ENCODE assay signal across 8 cellular contexts in the genomic region with DNA sequence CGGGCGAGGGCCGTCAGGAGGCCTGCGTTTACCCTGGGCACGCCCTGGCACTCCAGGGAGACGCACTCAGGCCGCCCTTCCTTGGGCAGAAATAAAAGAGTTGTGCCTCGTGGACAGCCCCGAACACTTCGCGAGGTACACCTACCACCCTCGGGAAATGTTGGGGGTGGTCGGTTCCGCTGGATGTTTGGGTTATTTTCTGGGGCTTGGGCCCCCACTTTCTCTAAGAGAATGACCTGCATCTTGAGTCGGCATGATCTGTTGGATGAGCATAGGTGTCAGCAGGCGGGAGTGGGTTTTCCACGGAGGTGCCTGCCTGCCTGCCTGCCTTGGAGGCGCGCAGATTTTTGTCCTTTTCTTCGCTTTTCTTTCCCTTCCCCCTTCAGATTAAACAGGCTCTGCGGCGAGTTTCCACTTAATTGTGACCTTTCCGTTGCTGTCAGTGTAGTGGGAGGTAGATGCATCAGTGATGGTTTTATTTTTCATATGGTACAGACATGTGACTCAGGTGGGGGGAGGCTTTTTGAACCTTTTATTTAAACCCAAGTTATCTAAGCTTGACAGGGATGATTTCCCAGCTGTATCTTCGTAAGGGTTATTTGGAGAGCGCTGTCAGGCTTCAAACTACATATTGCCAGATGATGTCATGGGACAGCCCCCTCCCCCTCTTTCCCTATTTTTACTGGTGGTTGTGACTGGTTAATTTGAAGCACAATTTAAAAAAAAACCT. TPM values are rescaled to one million over a fixed set of nuclear protein-coding genes. Genes with fewer than 3 reads are reported as not detected.
DNase-seq lines count a peak whose midpoint lies in the region; ATAC-seq lines count a peak whose summit lies in the region.

No MANE protein-coding gene starts in this region.

- H3K27ac ChIP-seq in adipose tissue (ENCODE audit: low read depth, low read length), result peak overlapping the region; percentile 73

- DNase-seq in NCI-H510A treated with DMSO at 0.1 percent for 48 hours (lab: John Stamatoyannopoulos, UW) (peak; percentile 17), NCI-H510A (lab: John Stamatoyannopoulos, UW) (no peak), NCI-H526 treated with DMSO at 0.1 percent for 48 hours (lab: John Stamatoyannopoulos, UW) (peak; percentile 12), skeletal muscle cell (ENCODE audit: low read depth) (no peak)

- no peak for ATAC-seq in GM18907 (IDR thresholded peaks at IDR 0.05; ENCODE audit: unreplicated experiment)
- no peak for ATAC-seq in HG03442 (IDR thresholded peaks at IDR 0.05; ENCODE audit: unreplicated experiment)

- peaks cover 13% of the 10 kb centered on the region for H3K4me1 ChIP-seq in iPS-15b (ENCODE audit: control insufficient read depth, insufficient read depth, low read length)

- 4 to 7% (median 6%) methylated on average over 25 of the region's 25 CpGs for WGBS in adipose tissue, 3 donors

- H3K4me3 ChIP-seq in iPS-15b (ENCODE audit: low read depth, low read length), result peak overlapping the region; percentile 97
- peak overlapping the region; percentile 76 for H3K4me3 ChIP-seq in skeletal muscle cell (ENCODE audit: low read depth, low read length)

- peak overlapping the region; percentile 47 for H3K9ac ChIP-seq in iPS-15b (ENCODE audit: low read depth, low read length)

- no peaks in the 10 kb centered on the region for H3K9me3 ChIP-seq in iPS-15b (ENCODE audit: control insufficient read depth, insufficient read depth, low read length)

- no peaks in the 10 kb centered on the region for H3K36me3 ChIP-seq in iPS-15b (ENCODE audit: control insufficient read depth, insufficient read depth, low read length)

- peaks cover 9% of the 10 kb centered on the region for H3K27me3 ChIP-seq in iPS-15b (ENCODE audit: control insufficient read depth, insufficient read depth, low read length)

RNA-seq across cellular contexts. Expression of gene HECTD2, which starts 0.7 kb away (rescaled TPM):
- 1 to 10 TPM; 2.6 to 5.6 (median 3.5) TPM for polyA plus RNA-seq in adipose tissue

Comparison
In these comparisons a context has a peak if more than half of its experiments do, and no peak if none do; other contexts are left out.
1. DNase-seq: peak in NCI-H510A treated with DMSO at 0.1 percent for 48 hours (single experiment) and NCI-H526 treated with DMSO at 0.1 percent for 48 hours (single experiment); none in NCI-H510A (single experiment) and skeletal muscle cell (single experiment).